In the genomic region with DNA sequence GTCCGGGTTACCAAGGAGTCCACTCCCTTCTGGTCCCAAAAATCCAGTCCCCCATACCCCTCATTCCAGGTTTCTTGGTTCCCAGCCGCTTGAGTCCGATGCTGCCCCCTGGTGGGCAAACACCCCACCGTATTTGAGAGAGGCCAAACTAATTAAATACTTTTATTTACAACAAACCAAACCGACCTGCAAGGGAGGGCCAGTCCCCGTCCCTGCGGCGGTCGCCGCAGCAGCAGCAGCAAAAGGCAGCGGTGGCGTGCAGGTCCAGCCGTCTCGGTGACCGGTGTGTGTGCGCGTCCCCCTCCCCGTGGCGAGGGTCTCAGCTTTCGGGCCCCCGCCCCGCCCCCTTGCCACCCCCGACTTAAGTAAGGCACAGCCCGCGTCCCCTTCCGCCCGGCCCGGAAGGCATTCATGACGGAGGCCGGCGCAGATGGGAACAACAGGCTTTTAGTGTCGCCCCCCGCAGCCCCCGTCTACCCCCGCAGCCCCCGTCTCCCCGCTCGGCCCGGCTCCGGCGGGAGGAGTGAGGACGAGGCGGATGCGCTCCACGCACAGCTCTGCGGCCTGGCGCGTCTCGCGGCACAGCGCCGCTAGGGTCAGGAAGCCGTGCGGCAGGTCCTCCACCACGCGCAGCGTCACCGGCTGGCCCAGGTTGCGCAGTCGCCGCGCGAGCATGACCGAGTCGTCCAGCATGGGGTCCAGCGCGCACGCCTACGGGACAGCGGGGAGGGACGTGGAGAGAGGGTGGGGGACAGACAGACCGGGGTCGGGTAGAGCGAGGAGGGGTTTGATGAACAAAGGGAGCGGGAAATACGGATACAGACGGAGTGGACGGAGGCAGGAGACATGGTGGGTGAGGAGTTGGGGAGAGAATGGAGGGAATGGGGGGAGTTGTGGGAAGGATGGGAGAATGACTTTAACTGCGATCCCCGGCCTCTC, we compare ENCODE assay signal across 8 cellular contexts. TPM values are rescaled to one million over a fixed set of nuclear protein-coding genes. Genes with fewer than 3 reads are reported as not detected.
A peak's percentile ranks its signal among the peaks of the same experiment; 100 is the strongest.
DNase-seq lines count a peak whose midpoint lies in the region; ATAC-seq and TF ChIP-seq lines count a peak whose summit lies in the region.

No MANE protein-coding gene starts in this region.

- peak overlapping the region; percentile 73 for H3K9ac ChIP-seq in HUES64 (ENCODE audit: low read depth, low read length)

- H3K4me3 ChIP-seq in HUES64 (ENCODE audit: low read length) (peak overlapping the region; percentile 71), foreskin fibroblast (ENCODE audit: low read depth in 1 of 2, low read length in 2 of 2) (peak overlapping the region; percentile 48 to 63)

- peaks cover 42% of the 10 kb centered on the region for H3K4me1 Mint-ChIP-seq in neural crest cell
- H3K4me1 Mint-ChIP-seq in stimulated activated naive CD8-positive, alpha-beta T cell treated with anti-CD3 and anti-CD28 coated beads, Interleukin-15, amount 100 ng/mL, for 72 hours = peaks cover 59% of the 10 kb centered on the region

- no peaks in the 10 kb centered on the region for H3K36me3 Mint-ChIP-seq in neural crest cell (ENCODE audit: low read depth)

- peak overlapping the region; percentile 92 for H3K4me3 Mint-ChIP-seq in neural crest cell
- H3K4me3 Mint-ChIP-seq in stimulated activated naive CD8-positive, alpha-beta T cell treated with anti-CD3 and anti-CD28 coated beads, Interleukin-15, amount 100 ng/mL, for 72 hours = peak overlapping the region; percentile 85 to 89

- under 1% methylated on average over 78 of the region's 80 CpGs for WGBS in HUES64

- H3K27ac Mint-ChIP-seq in neural crest cell (ENCODE audit: unreplicated experiment) = peak overlapping the region; percentile 94
- peak overlapping the region in 1 of 2 donors; percentile 35 for H3K27ac Mint-ChIP-seq in stimulated activated naive CD8-positive, alpha-beta T cell treated with anti-CD3 and anti-CD28 coated beads, Interleukin-15, amount 100 ng/mL, for 72 hours

- H3K27ac ChIP-seq in HUES64 (ENCODE audit: low read depth, low read length) = peak overlapping the region; percentile 61; the same call in 1 of the 2 replicates

- no peaks in the 10 kb centered on the region for H3K36me3 ChIP-seq in HUES64 (ENCODE audit: insufficient read depth, low read length)

- peaks cover 14% of the 10 kb centered on the region for H3K27me3 ChIP-seq in HUES64 (ENCODE audit: insufficient read depth, low read length)

- H3K9me3 ChIP-seq in HUES64 (ENCODE audit: insufficient read depth, low read depth, low read length) = no peaks in the 10 kb centered on the region

- DNase-seq in COLO829 (ENCODE audit: low spot score) = peak; percentile 69
- peak; percentile 56 for DNase-seq in RPMI8226
- DNase-seq in activated gamma-delta T cell treated with Interleukin-2 at 50 U/mL for 16 hours = peak; percentile 78
- DNase-seq in foreskin fibroblast = peak; percentile 66 to 88
- DNase-seq in neural crest cell (ENCODE audit: low read depth, low spot score) = peak; percentile 94
- DNase-seq in stimulated activated naive CD8-positive, alpha-beta T cell treated with anti-CD3 and anti-CD28 coated beads, Interleukin-15, amount 100 ng/mL, for 72 hours = peak; percentile 70 to 72

- peak; percentile 75 for ATAC-seq in stimulated activated naive CD8-positive, alpha-beta T cell treated with anti-CD3 and anti-CD28 coated beads, Interleukin-15, amount 100 ng/mL, for 72 hours
- no peak for ATAC-seq in HG03354 (IDR thresholded peaks at IDR 0.05; ENCODE audit: poor library complexity, severe bottlenecking, unreplicated experiment)

- peaks cover 4% of the 10 kb centered on the region; the same call in 1 of the 2 replicates for H3K4me1 ChIP-seq in HUES64 (ENCODE audit: insufficient read depth, low read length)

- peak; percentile 90 for TF ChIP-seq CTCF in foreskin fibroblast (IDR thresholded peaks at IDR 0.05; ENCODE audit: low read depth, low read length)
- peak; percentile 96 for TF ChIP-seq CTCF in neural crest cell (conservative IDR thresholded peaks at IDR 0.05)

- no peaks in the 10 kb centered on the region for H3K9me3 Mint-ChIP-seq in neural crest cell
- H3K9me3 Mint-ChIP-seq in stimulated activated naive CD8-positive, alpha-beta T cell treated with anti-CD3 and anti-CD28 coated beads, Interleukin-15, amount 100 ng/mL, for 72 hours = no peaks in the 10 kb centered on the region

- peaks cover 7% of the 10 kb centered on the region for H3K27me3 Mint-ChIP-seq in neural crest cell (ENCODE audit: low read depth)
- H3K27me3 Mint-ChIP-seq in stimulated activated naive CD8-positive, alpha-beta T cell treated with anti-CD3 and anti-CD28 coated beads, Interleukin-15, amount 100 ng/mL, for 72 hours = no peaks in the 10 kb centered on the region

RNA-seq across cellular contexts. Expression of gene CNFN, which starts 11.5 kb away (rescaled TPM):
- 20.1 TPM for polyA plus RNA-seq in HUES64 (2013, experiment 1 of 2)
- polyA plus RNA-seq in HUES64 (2013, experiment 2 of 2) = 29.5 TPM
- 2.2 and 3.6 TPM in 2 replicates for total RNA-seq in neural crest cell

RNA-seq across cellular contexts. Expression of gene LIPE, which starts 25.6 kb away (rescaled TPM):
- polyA plus RNA-seq in HUES64 (2013, experiment 1 of 2) = 3.1 TPM
- polyA plus RNA-seq in HUES64 (2013, experiment 2 of 2) = 4.2 TPM
- 24.5 and 29.1 TPM in 2 replicates for total RNA-seq in neural crest cell

RNA-seq across cellular contexts. Expression of gene CXCL17, which starts 41.1 kb away (rescaled TPM):
- not detected for polyA plus RNA-seq in HUES64 (2013, experiment 1 of 2)
- polyA plus RNA-seq in HUES64 (2013, experiment 2 of 2) = not detected
- total RNA-seq in neural crest cell = not detected in 2 replicates
